Comparison of ENCODE assay signal across 1 cellular context in the genomic region with DNA sequence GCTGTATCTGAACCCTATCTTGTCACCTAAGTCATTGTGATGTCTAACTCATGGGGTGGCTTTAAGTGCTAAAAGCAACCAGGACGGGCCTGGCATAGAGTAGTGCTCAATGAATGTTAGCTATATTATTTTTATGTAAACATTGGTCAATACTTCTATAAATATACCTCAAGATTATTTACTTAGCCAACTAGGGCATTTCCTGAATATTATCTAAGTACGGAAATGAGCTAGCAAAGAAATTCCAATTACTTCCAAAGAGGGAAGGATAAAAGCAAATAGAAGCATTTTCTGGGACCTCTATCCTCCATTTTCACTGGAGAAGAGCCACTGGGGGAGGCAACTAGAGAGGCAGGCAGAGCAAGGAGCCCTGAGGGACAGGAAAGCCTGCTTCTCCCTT.
TF ChIP-seq lines count a peak whose summit lies in the region.

No MANE protein-coding gene starts in this region.

TF ChIP-seq in GM23338, 12 proteins besides CTCF, POLR2A, EP300 and RAD21:
- TF ChIP-seq, protein P1, sequence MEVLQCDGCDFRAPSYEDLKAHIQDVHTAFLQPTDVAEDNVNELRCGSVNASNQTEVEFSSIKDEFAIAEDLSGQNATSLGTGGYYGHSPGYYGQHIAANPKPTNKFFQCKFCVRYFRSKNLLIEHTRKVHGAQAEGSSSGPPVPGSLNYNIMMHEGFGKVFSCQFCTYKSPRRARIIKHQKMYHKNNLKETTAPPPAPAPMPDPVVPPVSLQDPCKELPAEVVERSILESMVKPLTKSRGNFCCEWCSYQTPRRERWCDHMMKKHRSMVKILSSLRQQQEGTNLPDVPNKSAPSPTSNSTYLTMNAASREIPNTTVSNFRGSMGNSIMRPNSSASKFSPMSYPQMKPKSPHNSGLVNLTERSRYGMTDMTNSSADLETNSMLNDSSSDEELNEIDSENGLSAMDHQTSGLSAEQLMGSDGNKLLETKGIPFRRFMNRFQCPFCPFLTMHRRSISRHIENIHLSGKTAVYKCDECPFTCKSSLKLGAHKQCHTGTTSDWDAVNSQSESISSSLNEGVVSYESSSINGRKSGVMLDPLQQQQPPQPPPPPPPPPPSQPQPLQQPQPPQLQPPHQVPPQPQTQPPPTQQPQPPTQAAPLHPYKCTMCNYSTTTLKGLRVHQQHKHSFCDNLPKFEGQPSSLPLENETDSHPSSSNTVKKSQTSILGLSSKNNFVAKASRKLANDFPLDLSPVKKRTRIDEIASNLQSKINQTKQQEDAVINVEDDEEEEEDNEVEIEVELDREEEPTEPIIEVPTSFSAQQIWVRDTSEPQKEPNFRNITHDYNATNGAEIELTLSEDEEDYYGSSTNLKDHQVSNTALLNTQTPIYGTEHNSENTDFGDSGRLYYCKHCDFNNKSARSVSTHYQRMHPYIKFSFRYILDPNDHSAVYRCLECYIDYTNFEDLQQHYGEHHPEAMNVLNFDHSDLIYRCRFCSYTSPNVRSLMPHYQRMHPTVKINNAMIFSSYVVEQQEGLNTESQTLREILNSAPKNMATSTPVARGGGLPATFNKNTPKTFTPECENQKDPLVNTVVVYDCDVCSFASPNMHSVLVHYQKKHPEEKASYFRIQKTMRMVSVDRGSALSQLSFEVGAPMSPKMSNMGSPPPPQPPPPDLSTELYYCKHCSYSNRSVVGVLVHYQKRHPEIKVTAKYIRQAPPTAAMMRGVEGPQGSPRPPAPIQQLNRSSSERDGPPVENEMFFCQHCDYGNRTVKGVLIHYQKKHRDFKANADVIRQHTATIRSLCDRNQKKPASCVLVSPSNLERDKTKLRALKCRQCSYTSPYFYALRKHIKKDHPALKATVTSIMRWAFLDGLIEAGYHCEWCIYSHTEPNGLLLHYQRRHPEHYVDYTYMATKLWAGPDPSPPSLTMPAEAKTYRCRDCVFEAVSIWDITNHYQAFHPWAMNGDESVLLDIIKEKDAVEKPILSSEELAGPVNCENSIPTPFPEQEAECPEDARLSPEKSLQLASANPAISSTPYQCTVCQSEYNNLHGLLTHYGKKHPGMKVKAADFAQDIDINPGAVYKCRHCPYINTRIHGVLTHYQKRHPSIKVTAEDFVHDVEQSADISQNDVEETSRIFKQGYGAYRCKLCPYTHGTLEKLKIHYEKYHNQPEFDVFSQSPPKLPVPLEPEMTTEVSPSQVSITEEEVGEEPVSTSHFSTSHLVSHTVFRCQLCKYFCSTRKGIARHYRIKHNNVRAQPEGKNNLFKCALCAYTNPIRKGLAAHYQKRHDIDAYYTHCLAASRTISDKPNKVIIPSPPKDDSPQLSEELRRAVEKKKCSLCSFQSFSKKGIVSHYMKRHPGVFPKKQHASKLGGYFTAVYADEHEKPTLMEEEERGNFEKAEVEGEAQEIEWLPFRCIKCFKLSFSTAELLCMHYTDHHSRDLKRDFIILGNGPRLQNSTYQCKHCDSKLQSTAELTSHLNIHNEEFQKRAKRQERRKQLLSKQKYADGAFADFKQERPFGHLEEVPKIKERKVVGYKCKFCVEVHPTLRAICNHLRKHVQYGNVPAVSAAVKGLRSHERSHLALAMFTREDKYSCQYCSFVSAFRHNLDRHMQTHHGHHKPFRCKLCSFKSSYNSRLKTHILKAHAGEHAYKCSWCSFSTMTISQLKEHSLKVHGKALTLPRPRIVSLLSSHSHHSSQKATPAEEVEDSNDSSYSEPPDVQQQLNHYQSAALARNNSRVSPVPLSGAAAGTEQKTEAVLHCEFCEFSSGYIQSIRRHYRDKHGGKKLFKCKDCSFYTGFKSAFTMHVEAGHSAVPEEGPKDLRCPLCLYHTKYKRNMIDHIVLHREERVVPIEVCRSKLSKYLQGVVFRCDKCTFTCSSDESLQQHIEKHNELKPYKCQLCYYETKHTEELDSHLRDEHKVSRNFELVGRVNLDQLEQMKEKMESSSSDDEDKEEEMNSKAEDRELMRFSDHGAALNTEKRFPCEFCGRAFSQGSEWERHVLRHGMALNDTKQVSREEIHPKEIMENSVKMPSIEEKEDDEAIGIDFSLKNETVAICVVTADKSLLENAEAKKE (CRISPR knock-in tag; IDR thresholded peaks at IDR 0.05): no peak
